Comparison of ENCODE assay signal across 14 cellular contexts in genomic region chr5:122882836-122883235, GRCh38. TPM values are rescaled to one million over a fixed set of nuclear protein-coding genes. Genes with fewer than 3 reads are reported as not detected.
DNase-seq lines count a peak whose midpoint lies in the region; ATAC-seq and TF ChIP-seq lines count a peak whose summit lies in the region.
"Had no signal": no experiment of that assay in that cellular context is flagged by ENCODE, and none has a peak within 500 bp of the region (broad histone marks: within the 10 kb centered on the region; RNA-seq: fewer than 3 reads in every experiment).

No MANE protein-coding gene starts in this region.

- H3K27me3 Mint-ChIP-seq in activated CD4-positive, alpha-beta T cell treated with anti-CD3 and anti-CD28 coated beads, Interleukin-2, amount 10 ng/mL, durations not matched to agents 7 days and 5 days: no peaks in the 10 kb centered on the region
- H3K27me3 Mint-ChIP-seq: type B pancreatic cell had no signal

- H4K12ac ChIP-seq in trophoblast cell (ENCODE audit: low read depth, low read length): no peak overlapping the region

- no peak overlapping the region for H3K27ac ChIP-seq in trophoblast cell (ENCODE audit: low read depth, low read length)
- H3K27ac ChIP-seq: HL-60, neural progenitor cell had no signal

- CTCF ChIA-PET in activated CD4-positive, alpha-beta T cell treated with anti-CD3 and anti-CD28 coated beads, Interleukin-2, amount 10 ng/mL, durations not matched to agents 7 days and 5 days (lab: Charles Lee): no interaction called here

- WGBS in trophoblast cell (ENCODE audit: extremely low coverage, insufficient coverage, insufficient read length): no CpG with 5 or more reads among the region's 3 CpGs

- no peak overlapping the region for H3K4me2 ChIP-seq in trophoblast cell (ENCODE audit: low read length)
- H3K4me2 ChIP-seq: neural progenitor cell had no signal

- no peak overlapping the region for H3K14ac ChIP-seq in trophoblast cell (ENCODE audit: low read length)

- H3K18ac ChIP-seq in trophoblast cell (ENCODE audit: low read length): no peak overlapping the region

- no peak overlapping the region for H2AK5ac ChIP-seq in trophoblast cell (ENCODE audit: low read length)

- no peak overlapping the region for H3K9ac ChIP-seq in trophoblast cell (ENCODE audit: low read length)
- H3K9ac ChIP-seq: neural progenitor cell had no signal

- no peak for DNase-seq in activated CD4-positive, alpha-beta T cell treated with anti-CD3 and anti-CD28 coated beads, Interleukin-2, amount 10 ng/mL, durations not matched to agents 7 days and 5 days
- DNase-seq in activated CD4-positive, alpha-beta T cell treated with anti-CD3 and anti-CD28 coated beads, Interleukin-2, amount 50 U/mL, for 4 hours: no peak
- DNase-seq in astrocyte of the spinal cord (ENCODE audit: low read depth, low spot score) (peak; percentile 47), renal cortical epithelial cell (ENCODE audit: low read depth) (peak; percentile 52), mucosa of gallbladder (ENCODE audit: low spot score) (no peak), trophoblast cell (no peak)
- no peak for DNase-seq in stimulated activated CD8-positive, alpha-beta memory T cell treated with anti-CD3 and anti-CD28 coated beads, Interleukin-4, amount 100 ng/mL, for 48 hours
- DNase-seq: caudate nucleus, NCI-H2029, SHP77 had no signal

- no peak overlapping the region for H4K91ac ChIP-seq in trophoblast cell (ENCODE audit: low read depth, low read length)

- no peak overlapping the region for H4K8ac ChIP-seq in trophoblast cell (ENCODE audit: low read depth, low read length)

- no peak overlapping the region for H3K4me3 Mint-ChIP-seq in activated CD4-positive, alpha-beta T cell treated with anti-CD3 and anti-CD28 coated beads, Interleukin-2, amount 10 ng/mL, durations not matched to agents 7 days and 5 days
- H3K4me3 Mint-ChIP-seq: neural progenitor cell, type B pancreatic cell had no signal

- H3K27ac Mint-ChIP-seq in activated CD4-positive, alpha-beta T cell treated with anti-CD3 and anti-CD28 coated beads, Interleukin-2, amount 10 ng/mL, durations not matched to agents 7 days and 5 days: peak overlapping the region; percentile 22
- H3K27ac Mint-ChIP-seq: neural progenitor cell, type B pancreatic cell had no signal

- peaks cover 2% of the 10 kb centered on the region for H3K4me1 Mint-ChIP-seq in activated CD4-positive, alpha-beta T cell treated with anti-CD3 and anti-CD28 coated beads, Interleukin-2, amount 10 ng/mL, durations not matched to agents 7 days and 5 days

- ATAC-seq in HG03442 (IDR thresholded peaks at IDR 0.05; ENCODE audit: unreplicated experiment): peak; percentile 44

- in situ Hi-C loops in astrocyte of the spinal cord (cut with HindIII; ENCODE audit: low sequenced_read_pairs): no loop called here

- POLR2A ChIA-PET in activated CD4-positive, alpha-beta T cell treated with anti-CD3 and anti-CD28 coated beads, Interleukin-2, amount 10 ng/mL, durations not matched to agents 7 days and 5 days (lab: Charles Lee): no interaction called here

- H3K79me1 ChIP-seq in trophoblast cell (ENCODE audit: low read length): no peaks in the 10 kb centered on the region

- TF ChIP-seq CTCF in astrocyte of the spinal cord (IDR thresholded peaks at IDR 0.05; ENCODE audit: low read depth, low read length): no peak

- no peaks in the 10 kb centered on the region for H3K27me3 ChIP-seq in trophoblast cell (ENCODE audit: insufficient read depth, low read length)
- H3K27me3 ChIP-seq: neural progenitor cell had no signal

- peaks cover 0 to under 1% of the 10 kb centered on the region in 2 experiments for H3K36me3 ChIP-seq in trophoblast cell (ENCODE audit: control insufficient read depth in 1 of 2, insufficient read depth in 2 of 2, low read length in 2 of 2)
- H3K36me3 ChIP-seq: neural progenitor cell had no signal

- no peak overlapping the region for H3K4ac ChIP-seq in trophoblast cell (ENCODE audit: low read depth, low read length)

- H2BK5ac ChIP-seq in trophoblast cell (ENCODE audit: low read depth, low read length, poor library complexity): no peak overlapping the region

- H3K23ac ChIP-seq in trophoblast cell (ENCODE audit: low read length): no peak overlapping the region

- H2AFZ ChIP-seq in trophoblast cell (ENCODE audit: insufficient read depth, low read length, poor library complexity): no peak overlapping the region
- H2AFZ ChIP-seq: neural progenitor cell had no signal

- no peaks in the 10 kb centered on the region for H3K79me2 ChIP-seq in trophoblast cell (ENCODE audit: control insufficient read depth, insufficient read depth, low read length, poor library complexity)

- no peaks in the 10 kb centered on the region for H3K36me3 Mint-ChIP-seq in activated CD4-positive, alpha-beta T cell treated with anti-CD3 and anti-CD28 coated beads, Interleukin-2, amount 10 ng/mL, durations not matched to agents 7 days and 5 days (ENCODE audit: low read depth)
- H3K36me3 Mint-ChIP-seq: type B pancreatic cell had no signal

- H3K9me3 ChIP-seq in trophoblast cell (ENCODE audit: insufficient read depth, low read depth, low read length): no peaks in the 10 kb centered on the region

- H3K4me3 ChIP-seq in astrocyte of the spinal cord (ENCODE audit: low read depth, low read length): no peak overlapping the region
- no peak overlapping the region for H3K4me3 ChIP-seq in trophoblast cell (ENCODE audit: low read depth, low read length)
- H3K4me3 ChIP-seq: neural progenitor cell had no signal

- H3K9me3 Mint-ChIP-seq in activated CD4-positive, alpha-beta T cell treated with anti-CD3 and anti-CD28 coated beads, Interleukin-2, amount 10 ng/mL, durations not matched to agents 7 days and 5 days: no peaks in the 10 kb centered on the region
- H3K9me3 Mint-ChIP-seq: type B pancreatic cell had no signal

- H2BK120ac ChIP-seq in trophoblast cell (ENCODE audit: insufficient read depth, low read length, poor library complexity): no peak overlapping the region

- no peaks in the 10 kb centered on the region for H3K4me1 ChIP-seq in trophoblast cell (ENCODE audit: control insufficient read depth in 1 of 2, insufficient read depth in 2 of 2, low read length in 2 of 2)

- H2BK12ac ChIP-seq in trophoblast cell (ENCODE audit: low read length): no peak overlapping the region

RNA-seq across cellular contexts. Expression of gene SNX24, which starts 37.4 kb away (rescaled TPM):
- total RNA-seq in activated CD4-positive, alpha-beta T cell treated with anti-CD3 and anti-CD28 coated beads, Interleukin-2, amount 10 ng/mL, durations not matched to agents 7 days and 5 days: 1 to 10 TPM; 2.2 to 6.4 TPM
- total RNA-seq in renal cortical epithelial cell (47.5 and 60.3 TPM in 2 replicates), mucosa of gallbladder (18.2 TPM)
- polyA plus RNA-seq in trophoblast cell (2013): 51.4 and 52.7 TPM in 2 replicates

Comparison
In these comparisons a context has a peak if more than half of its experiments do, and no peak if none do; other contexts are left out.
1. DNase-seq: peak in astrocyte of the spinal cord (single experiment) and renal cortical epithelial cell (single experiment); none in activated CD4-positive, alpha-beta T cell treated with anti-CD3 and anti-CD28 coated beads, Interleukin-2, amount 10 ng/mL, durations not matched to agents 7 days and 5 days (single experiment), activated CD4-positive, alpha-beta T cell treated with anti-CD3 and anti-CD28 coated beads, Interleukin-2, amount 50 U/mL, for 4 hours (0 of 2), stimulated activated CD8-positive, alpha-beta memory T cell treated with anti-CD3 and anti-CD28 coated beads, Interleukin-4, amount 100 ng/mL, for 48 hours (single experiment), mucosa of gallbladder (single experiment) and trophoblast cell (0 of 2).